Comparison of ENCODE assay signal across 9 cellular contexts in the genomic region with DNA sequence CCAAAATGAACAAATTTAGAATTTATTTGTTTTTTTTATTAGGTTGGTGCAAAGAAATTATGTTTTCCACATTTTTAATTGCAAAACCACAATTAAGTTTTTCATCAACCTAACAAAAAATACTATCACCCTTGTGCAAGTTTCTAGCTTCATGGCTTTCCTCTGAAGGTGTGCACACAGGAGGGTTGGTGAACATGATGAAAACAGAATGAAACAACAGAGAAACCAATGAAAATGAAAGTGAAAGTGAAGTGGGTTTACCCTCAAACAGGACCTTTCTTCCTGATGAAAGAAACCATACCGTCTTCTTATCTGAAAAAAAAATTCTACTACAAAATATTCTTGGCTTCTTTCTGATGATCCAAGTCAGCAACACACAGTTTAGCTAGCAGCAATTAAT.
DNase-seq lines count a peak whose midpoint lies in the region; ATAC-seq and TF ChIP-seq lines count a peak whose summit lies in the region.
"Had no signal": no experiment of that assay in that cellular context is flagged by ENCODE, and none has a peak within 500 bp of the region (broad histone marks: within the 10 kb centered on the region; RNA-seq: fewer than 3 reads in every experiment).

No MANE protein-coding gene starts in this region.

- no peaks in the 10 kb centered on the region for H3K79me1 ChIP-seq in mesendoderm (ENCODE audit: low read length)

- DNase-seq in EL (peak; percentile 21), NCI-H2029 (lab: John Stamatoyannopoulos, UW) (peak; percentile 9), brain microvascular endothelial cell (no peak), mesendoderm (peak; percentile 8), T-helper 9 cell (no peak), OCI-M2 (lab: John Stamatoyannopoulos, UW; ENCODE audit: unreplicated experiment) (no peak), NCI-H146 (lab: John Stamatoyannopoulos, UW) (no peak)
- DNase-seq: head of caudate nucleus had no signal

- H3K56ac ChIP-seq in mesendoderm (ENCODE audit: low read length) = no peak overlapping the region

- H2BK120ac ChIP-seq in mesendoderm (ENCODE audit: low read depth, low read length) = no peak overlapping the region

- no peak overlapping the region for H3K9ac ChIP-seq in mesendoderm (ENCODE audit: low read length)

- no peaks in the 10 kb centered on the region for H3K27me3 ChIP-seq in brain microvascular endothelial cell (replicated peaks)
- H3K27me3 ChIP-seq in mesendoderm (ENCODE audit: insufficient read depth, low read length, poor library complexity) = no peaks in the 10 kb centered on the region

- no CpG with 5 or more reads among the region's 1 CpG for WGBS in mesendoderm (ENCODE audit: extremely low coverage, insufficient coverage, low lambda C conversion rate)

- H3K23ac ChIP-seq in mesendoderm (ENCODE audit: low read length) = no peak overlapping the region

- H3K4ac ChIP-seq in mesendoderm (ENCODE audit: low read depth, low read length) = no peak overlapping the region

- H3K79me2 ChIP-seq in mesendoderm (ENCODE audit: control insufficient read depth, insufficient read depth, low read length) = no peaks in the 10 kb centered on the region

- in situ Hi-C loops in brain microvascular endothelial cell (cut with HindIII; ENCODE audit: low pct_ligation_motif_present, low sequenced_read_pairs) = no loop called here

- no peak overlapping the region for H4K8ac ChIP-seq in mesendoderm (ENCODE audit: low read depth, low read length)

- H2BK15ac ChIP-seq in mesendoderm (replicated peaks; ENCODE audit: low read depth) = no peak overlapping the region

- H3K36me3 ChIP-seq in brain microvascular endothelial cell (replicated peaks) = no peaks in the 10 kb centered on the region
- H3K36me3 ChIP-seq in mesendoderm (ENCODE audit: control insufficient read depth, insufficient read depth, low read length) = no peaks in the 10 kb centered on the region

- H3K27ac ChIP-seq in brain microvascular endothelial cell = no peak overlapping the region
- no peak overlapping the region for H3K27ac ChIP-seq in mesendoderm (ENCODE audit: low read depth, low read length)

- no peak for ATAC-seq in GM21447 (IDR thresholded peaks at IDR 0.05; ENCODE audit: unreplicated experiment)

- peak overlapping the region; percentile 28 for H3K4me3 ChIP-seq in brain microvascular endothelial cell (ENCODE audit: low read depth, low read length)
- H3K4me3 ChIP-seq in mesendoderm (ENCODE audit: low read length) = no peak overlapping the region

- H2BK5ac ChIP-seq in mesendoderm (ENCODE audit: low read length) = no peak overlapping the region

- TF ChIP-seq CTCF in brain microvascular endothelial cell (IDR thresholded peaks at IDR 0.05; ENCODE audit: low read depth, low read length, missing control alignments) = no peak

- no peak overlapping the region for H3K4me2 ChIP-seq in mesendoderm (ENCODE audit: low read length)

- H4K5ac ChIP-seq in mesendoderm (ENCODE audit: low read length) = no peak overlapping the region

- H3K4me1 ChIP-seq in mesendoderm (ENCODE audit: control insufficient read depth, low read depth, low read length) = no peaks in the 10 kb centered on the region

- H2AK5ac ChIP-seq in mesendoderm (ENCODE audit: low read length) = no peak overlapping the region

- no peak overlapping the region for H3K18ac ChIP-seq in mesendoderm (ENCODE audit: low read length)

Comparison
In these comparisons a context has a peak if more than half of its experiments do, and no peak if none do; other contexts are left out.
1. DNase-seq: peak in EL (single experiment), NCI-H2029 (single experiment) and mesendoderm (single experiment); none in brain microvascular endothelial cell (single experiment), T-helper 9 cell (single experiment), OCI-M2 (single experiment) and NCI-H146 (single experiment).